In genomic region chr21:45551816-45552695, GRCh38 we compare ENCODE assay signal across 12 cellular contexts. TPM values are rescaled to one million over a fixed set of nuclear protein-coding genes. Genes with fewer than 3 reads are reported as not detected.
A peak's percentile ranks its signal among the peaks of the same experiment; 100 is the strongest.
DNase-seq lines count a peak whose midpoint lies in the region; ATAC-seq, FAIRE-seq and TF ChIP-seq lines count a peak whose summit lies in the region.
"Had no signal": no experiment of that assay in that cellular context is flagged by ENCODE, and none has a peak within 500 bp of the region (broad histone marks: within the 10 kb centered on the region; RNA-seq: fewer than 3 reads in every experiment).

No MANE protein-coding gene starts in this region.

- no peaks in the 10 kb centered on the region for H3K9me3 ChIP-seq in muscle layer of duodenum (ENCODE audit: control insufficient read depth in 1 of 2, low read length in 2 of 2)
- no peaks in the 10 kb centered on the region for H3K9me3 ChIP-seq in upper lobe of right lung
- H3K9me3 ChIP-seq: BE2C, vagina had no signal

- peak; percentile 27 for DNase-seq in activated naive CD4-positive, alpha-beta T cell treated with Interleukin-2 at 50 U/mL for 16 hours
- DNase-seq in activated naive CD4-positive, alpha-beta T cell treated with anti-CD3 and anti-CD28 coated beads, Interleukin-2, amount 50 U/mL, for 16 hours = no peak
- no peak for DNase-seq in activated naive CD4-positive, alpha-beta T cell treated with anti-CD3 and anti-CD28 coated beads, Interleukin-2, amount 50 U/mL, for 72 hours (ENCODE audit: low spot score in 2 of 2)
- DNase-seq in upper lobe of right lung = peak; percentile 63
- no peak for DNase-seq in D721Med (ENCODE audit: insufficient read length, low spot score)
- DNase-seq in cerebellar cortex (ENCODE audit: low spot score) = no peak
- no peak for DNase-seq in Calu3
- DNase-seq: BE2C, KBM-7 had no signal

- no peak for TF ChIP-seq CTCF in upper lobe of right lung (IDR thresholded peaks at IDR 0.05)
- TF ChIP-seq CTCF in D721Med (IDR thresholded peaks at IDR 0.05; ENCODE audit: insufficient read depth, missing control alignments) = no peak
- no peak for TF ChIP-seq CTCF in Calu3 (IDR thresholded peaks at IDR 0.05; ENCODE audit: unreplicated experiment)

- no peaks in the 10 kb centered on the region for H3K36me3 ChIP-seq in muscle layer of duodenum (ENCODE audit: control insufficient read depth in 1 of 2, insufficient read depth in 2 of 2, low read length in 2 of 2)
- H3K36me3 ChIP-seq in upper lobe of right lung = no peaks in the 10 kb centered on the region
- H3K36me3 ChIP-seq: BE2C, vagina had no signal

- no peak for FAIRE-seq in D721Med (lab: Jason Lieb, UNC)

- H3K4me3 ChIP-seq in muscle layer of duodenum (ENCODE audit: low read depth in 1 of 2, low read length in 2 of 2) = no peak overlapping the region
- H3K4me3 ChIP-seq in upper lobe of right lung = no peak overlapping the region
- H3K4me3 ChIP-seq: vagina had no signal

- no TSS peak for BruUV-seq in Calu3 (replicated peaks; lab: Mats Ljungman, UMichigan)

- H3K27me3 Mint-ChIP-seq in Calu3 (ENCODE audit: unreplicated experiment) = peaks cover 20% of the 10 kb centered on the region

- ATAC-seq in activated naive CD4-positive, alpha-beta T cell treated with anti-CD3 and anti-CD28 coated beads, Interleukin-2, amount 50 U/mL, for 72 hours = no peak
- ATAC-seq in upper lobe of right lung = no peak

- H3K27ac Mint-ChIP-seq in activated naive CD4-positive, alpha-beta T cell treated with anti-CD3 and anti-CD28 coated beads, Interleukin-2, amount 50 U/mL, for 72 hours = peak overlapping the region; percentile 98 to 100
- no peak overlapping the region for H3K27ac Mint-ChIP-seq in Calu3 (ENCODE audit: unreplicated experiment)

- CTCF ChIA-PET in Calu3 (lab: Charles Lee) = no interaction called here

- H3K4me1 ChIP-seq in muscle layer of duodenum (ENCODE audit: control insufficient read depth in 1 of 2, insufficient read depth in 2 of 2, low read length in 2 of 2) = peaks cover 3% of the 10 kb centered on the region in 2 donors
- H3K4me1 ChIP-seq in upper lobe of right lung = peaks cover 11% of the 10 kb centered on the region
- H3K4me1 ChIP-seq: vagina had no signal

- intact Hi-C loops in upper lobe of right lung (cut with DNase I) (loop anchor here (10.0 kb wide), 1 partner anchor 273 kb away; no protein-coding TSS in a partner anchor), Calu3 (cut with micrococcal nuclease; ENCODE audit: unreplicated experiment) (loop anchor here (5.0 kb wide), 1 partner anchor 270 kb away; no protein-coding TSS in a partner anchor)

- H3K27ac ChIP-seq in muscle layer of duodenum (ENCODE audit: low read length) (peak overlapping the region; percentile 65), upper lobe of right lung (peak overlapping the region; percentile 82)
- H3K27ac ChIP-seq: vagina had no signal

- no peaks in the 10 kb centered on the region for H3K36me3 Mint-ChIP-seq in activated naive CD4-positive, alpha-beta T cell treated with anti-CD3 and anti-CD28 coated beads, Interleukin-2, amount 50 U/mL, for 72 hours
- H3K36me3 Mint-ChIP-seq in Calu3 (ENCODE audit: insufficient read depth, unreplicated experiment) = peaks cover 5% of the 10 kb centered on the region

- H3K9me3 Mint-ChIP-seq in activated naive CD4-positive, alpha-beta T cell treated with anti-CD3 and anti-CD28 coated beads, Interleukin-2, amount 50 U/mL, for 72 hours = no peaks in the 10 kb centered on the region
- no peaks in the 10 kb centered on the region for H3K9me3 Mint-ChIP-seq in Calu3 (ENCODE audit: low read depth, unreplicated experiment)
- H3K9me3 Mint-ChIP-seq: neural crest cell had no signal

- peaks cover 10% of the 10 kb centered on the region for H3K4me1 Mint-ChIP-seq in Calu3 (ENCODE audit: low read depth, unreplicated experiment)

- no peak overlapping the region for H3K4me3 Mint-ChIP-seq in Calu3 (ENCODE audit: low read depth, unreplicated experiment)

- H3K27me3 ChIP-seq in muscle layer of duodenum (ENCODE audit: low read depth, low read length) (no peaks in the 10 kb centered on the region), upper lobe of right lung (no peaks in the 10 kb centered on the region)
- H3K27me3 ChIP-seq: BE2C, vagina had no signal

RNA-seq across cellular contexts. Expression of gene SLC19A1, which starts 9.8 kb away (rescaled TPM):
- 10 to 100 TPM; 24.9 to 62.5 TPM for total RNA-seq in activated naive CD4-positive, alpha-beta T cell treated with anti-CD3 and anti-CD28 coated beads, Interleukin-2, amount 50 U/mL, for 72 hours
- total RNA-seq in upper lobe of right lung (39.3 TPM), Calu3 (2022) (21.4 and 25.5 TPM in 2 replicates)

Comparison
In these comparisons a context has a peak if more than half of its experiments do, and no peak if none do; other contexts are left out.
1. DNase-seq: peak in activated naive CD4-positive, alpha-beta T cell treated with Interleukin-2 at 50 U/mL for 16 hours (single experiment) and upper lobe of right lung (single experiment); none in activated naive CD4-positive, alpha-beta T cell treated with anti-CD3 and anti-CD28 coated beads, Interleukin-2, amount 50 U/mL, for 16 hours (single experiment), activated naive CD4-positive, alpha-beta T cell treated with anti-CD3 and anti-CD28 coated beads, Interleukin-2, amount 50 U/mL, for 72 hours (0 of 2), D721Med (single experiment), cerebellar cortex (single experiment) and Calu3 (single experiment).